ENCODE assay signal across 1 cellular context in genomic region chr14:51730094-51730493, GRCh38.
A peak's percentile ranks its signal among the peaks of the same experiment; 100 is the strongest.
TF ChIP-seq lines count a peak whose summit lies in the region.

No MANE protein-coding gene starts in this region.

TF ChIP-seq in GM12878, 131 proteins besides CTCF, POLR2A, EP300 and RAD21 (continued from another document):
- TF ChIP-seq SPI1 (IDR thresholded peaks at IDR 0.05; ENCODE audit: borderline replicate concordance, insufficient read depth, low read depth, low read length) = peak; percentile 82
- no peak for TF ChIP-seq ZZZ3 (IDR thresholded peaks at IDR 0.05; ENCODE audit: control insufficient read depth, insufficient read length, low read depth)
- TF ChIP-seq ATF2 (IDR thresholded peaks at IDR 0.05; ENCODE audit: low read length) = no peak
- no peak for TF ChIP-seq SREBF2 (IDR thresholded peaks at IDR 0.05; ENCODE audit: low read length)
- TF ChIP-seq PAX5 (IDR thresholded peaks at IDR 0.05; ENCODE audit: borderline replicate concordance, low read depth, low read length) = no peak
- TF ChIP-seq RUNX3 (IDR thresholded peaks at IDR 0.05; ENCODE audit: low read length) = peak; percentile 52; the same call in 1 of the 2 replicates
- TF ChIP-seq MYC (IDR thresholded peaks at IDR 0.05; ENCODE audit: insufficient read depth, insufficient read length, insufficient replicate concordance, low read length, severe bottlenecking) = no peak
